19 cellular contexts compared by ENCODE assay signal in the genomic region with DNA sequence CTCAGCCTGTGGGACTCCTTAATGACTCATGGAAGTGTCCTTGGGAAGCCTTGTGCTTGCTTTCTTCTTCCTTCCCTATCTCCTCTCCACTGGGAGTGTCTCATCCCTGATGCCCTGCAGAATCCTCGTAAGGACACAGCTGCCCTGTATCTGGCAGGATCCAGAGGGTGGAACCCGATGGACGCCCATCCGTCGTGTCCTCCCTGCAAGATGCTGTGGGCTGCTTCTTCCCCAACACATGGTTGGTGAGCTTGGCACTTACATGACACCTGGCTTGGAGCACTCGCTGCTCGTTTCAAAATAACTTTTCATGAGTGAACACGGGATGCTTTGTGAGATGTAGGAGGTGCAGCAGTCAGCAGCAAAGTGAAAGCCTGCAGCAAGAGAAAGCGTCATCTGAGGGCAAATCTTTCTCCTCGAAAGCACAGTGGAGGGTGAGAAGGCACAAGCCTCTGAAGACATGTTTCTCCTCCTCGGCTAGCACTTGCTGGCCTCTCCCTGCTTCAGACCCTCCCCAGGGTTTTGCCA. TPM values are rescaled to one million over a fixed set of nuclear protein-coding genes. Genes with fewer than 3 reads are reported as not detected.
DNase-seq lines count a peak whose midpoint lies in the region; ATAC-seq, FAIRE-seq and TF ChIP-seq lines count a peak whose summit lies in the region.
"Had no signal": no experiment of that assay in that cellular context is flagged by ENCODE, and none has a peak within 500 bp of the region (broad histone marks: within the 10 kb centered on the region; RNA-seq: fewer than 3 reads in every experiment).

No MANE protein-coding gene starts in this region.

- H3K36me3 ChIP-seq in MM.1S (replicated peaks; ENCODE audit: insufficient read depth, low read length) (no peaks in the 10 kb centered on the region), endothelial cell of umbilical vein (ENCODE audit: control insufficient read depth in 2 of 2, extremely low read depth in 1 of 2, insufficient read depth in 2 of 2, low read length in 2 of 2) (no peaks in the 10 kb centered on the region), osteoblast (ENCODE audit: insufficient read depth, low read length) (no peaks in the 10 kb centered on the region), vagina (no peaks in the 10 kb centered on the region), ovary (no peaks in the 10 kb centered on the region), smooth muscle cell (ENCODE audit: low read depth) (no peaks in the 10 kb centered on the region)

- H3K9me2 ChIP-seq in MM.1S (replicated peaks; ENCODE audit: insufficient read depth, low read length) = no peaks in the 10 kb centered on the region

- H3K4me2 ChIP-seq in MM.1S (ENCODE audit: low read depth, low read length) (peak overlapping the region; percentile 67), endothelial cell of umbilical vein (ENCODE audit: insufficient read depth, low read length) (no peak overlapping the region), osteoblast (ENCODE audit: insufficient read depth, low read length) (no peak overlapping the region), smooth muscle cell (no peak overlapping the region)

- peak overlapping the region; percentile 37; the same call in 1 of the 2 replicates for H3K27ac ChIP-seq in MM.1S (ENCODE audit: low read length)
- no peak overlapping the region for H3K27ac ChIP-seq in endothelial cell of umbilical vein (ENCODE audit: insufficient read depth, low read depth, low read length)
- H3K27ac ChIP-seq in osteoblast (ENCODE audit: low read depth, low read length) = no peak overlapping the region
- no peak overlapping the region for H3K27ac ChIP-seq in vagina
- H3K27ac ChIP-seq in ovary = no peak overlapping the region
- H3K27ac ChIP-seq in smooth muscle cell (ENCODE audit: low read depth) = no peak overlapping the region

- no peak for FAIRE-seq in endothelial cell of umbilical vein (lab: Jason Lieb, UNC)
- FAIRE-seq: GM12892 had no signal

- TF ChIP-seq POLR2A in endothelial cell of umbilical vein (IDR thresholded peaks at IDR 0.05; ENCODE audit: low read depth, low read length) (no peak), vagina (IDR thresholded peaks at IDR 0.05) (no peak), ovary (IDR thresholded peaks at IDR 0.05) (no peak)

- POLR2A ChIA-PET in endothelial cell of umbilical vein (lab: Charles Lee) = no interaction called here

- H3K9me3 ChIP-seq in MM.1S (replicated peaks; ENCODE audit: insufficient read depth, low read length) = no peaks in the 10 kb centered on the region
- H3K9me3 ChIP-seq in endothelial cell of umbilical vein (replicated peaks; ENCODE audit: control insufficient read depth, insufficient read depth, low read length) = no peaks in the 10 kb centered on the region
- no peaks in the 10 kb centered on the region for H3K9me3 ChIP-seq in osteoblast (ENCODE audit: low read depth, low read length)
- H3K9me3 ChIP-seq in vagina = no peaks in the 10 kb centered on the region
- no peaks in the 10 kb centered on the region for H3K9me3 ChIP-seq in ovary
- no peaks in the 10 kb centered on the region for H3K9me3 ChIP-seq in smooth muscle cell (replicated peaks; ENCODE audit: low read depth)
- H3K9me3 ChIP-seq: Caco-2 had no signal

- H3K4me3 ChIP-seq in MM.1S (ENCODE audit: low read length) (peak overlapping the region; percentile 32), endothelial cell of umbilical vein (replicated peaks in 1 of 3; ENCODE audit: insufficient read depth in 1 of 3, low read depth in 1 of 3, low read length in 3 of 3) (no peak overlapping the region), osteoblast (ENCODE audit: insufficient read depth, low read length) (peak overlapping the region; percentile 19), vagina (no peak overlapping the region), ovary (no peak overlapping the region), smooth muscle cell (no peak overlapping the region)

- TF ChIP-seq CTCF in MM.1S (IDR thresholded peaks at IDR 0.05; ENCODE audit: low read length) (no peak), endothelial cell of umbilical vein (IDR thresholded peaks at IDR 0.05; ENCODE audit: extremely low read depth in 1 of 2, insufficient read depth in 1 of 2, low read depth in 1 of 2, low read length in 2 of 2) (no peak), osteoblast (IDR thresholded peaks at IDR 0.05; ENCODE audit: extremely low read depth, low read depth, low read length) (no peak), vagina (IDR thresholded peaks at IDR 0.05) (no peak), ovary (IDR thresholded peaks at IDR 0.05) (no peak), smooth muscle cell (IDR thresholded peaks at IDR 0.05; ENCODE audit: borderline replicate concordance, insufficient read depth, poor library complexity, severe bottlenecking) (no peak)

- H4K20me1 ChIP-seq in MM.1S (ENCODE audit: insufficient read depth, low read length) = no peaks in the 10 kb centered on the region
- no peaks in the 10 kb centered on the region for H4K20me1 ChIP-seq in endothelial cell of umbilical vein (replicated peaks; ENCODE audit: control insufficient read depth, extremely low read depth, insufficient read depth, low read length)
- H4K20me1 ChIP-seq in osteoblast (ENCODE audit: insufficient read depth, low read length) = no peaks in the 10 kb centered on the region
- H4K20me1 ChIP-seq in smooth muscle cell (ENCODE audit: low read depth) = no peaks in the 10 kb centered on the region

- H3K4me1 Mint-ChIP-seq in activated T-cell treated with anti-CD3 and anti-CD28 coated beads, Interleukin-2, amount 50 U/mL, for 4 hours (ENCODE audit: low read depth) = no peaks in the 10 kb centered on the region
- H3K4me1 Mint-ChIP-seq: CD8-positive, alpha-beta memory T cell had no signal

- no TSS peak for BruUV-seq in endothelial cell of umbilical vein (replicated peaks; lab: Mats Ljungman, UMichigan)

- H2AFZ ChIP-seq in MM.1S (ENCODE audit: low read length) (peak overlapping the region; percentile 81), endothelial cell of umbilical vein (ENCODE audit: low read depth, low read length) (peak overlapping the region; percentile 45), osteoblast (ENCODE audit: low read length) (no peak overlapping the region), smooth muscle cell (ENCODE audit: low read depth) (no peak overlapping the region)

- H3K27me3 Mint-ChIP-seq in activated T-cell treated with anti-CD3 and anti-CD28 coated beads, Interleukin-2, amount 50 U/mL, for 4 hours (ENCODE audit: low read depth) = peaks cover 5% of the 10 kb centered on the region

- H3K9me1 ChIP-seq in endothelial cell of umbilical vein (replicated peaks; ENCODE audit: control insufficient read depth, extremely low read depth, insufficient read depth, low read length) = no peaks in the 10 kb centered on the region

- H3K4me1 ChIP-seq in MM.1S (ENCODE audit: low read length) (peaks cover 12% of the 10 kb centered on the region), endothelial cell of umbilical vein (ENCODE audit: control insufficient read depth, extremely low read depth, insufficient read depth, low read length) (no peaks in the 10 kb centered on the region), osteoblast (ENCODE audit: insufficient read depth, low read length) (no peaks in the 10 kb centered on the region), vagina (no peaks in the 10 kb centered on the region), ovary (ENCODE audit: insufficient read depth) (no peaks in the 10 kb centered on the region), smooth muscle cell (ENCODE audit: low read depth) (no peaks in the 10 kb centered on the region)

- intact Hi-C loops in endothelial cell of umbilical vein (cut with micrococcal nuclease) = no loop called here
- intact Hi-C loops in vagina (cut with DNase I) = no loop called here
- intact Hi-C loops in ovary (cut with DNase I) = no loop called here

- DNase-seq in MM.1S (peak; percentile 56), endothelial cell of umbilical vein (ENCODE audit: low read depth, low spot score) (no peak), osteoblast (ENCODE audit: insufficient read length, low spot score, missing footprints) (no peak), vagina (ENCODE audit: extremely low spot score in 2 of 2) (peak; percentile 82 to 85), ovary (no peak), smooth muscle cell (lab: John Stamatoyannopoulos, UW; ENCODE audit: unreplicated experiment) (no peak)
- no peak for DNase-seq in activated T-cell treated with anti-CD3 and anti-CD28 coated beads, Interleukin-2, amount 50 U/mL, for 4 hours
- DNase-seq: Caco-2; CD8-positive, alpha-beta memory T cell; DND-41; GDM1; IMR-90 had no signal

- peak overlapping the region; percentile 21; the same call in 1 of the 2 replicates for H3K9ac ChIP-seq in MM.1S (ENCODE audit: low read length)
- H3K9ac ChIP-seq in endothelial cell of umbilical vein (replicated peaks; ENCODE audit: extremely low read depth, insufficient read depth, low read length) = no peak overlapping the region
- no peak overlapping the region for H3K9ac ChIP-seq in smooth muscle cell (ENCODE audit: low read depth)

- WGBS in ovary, 3 donors = 52 to 55% (median 52%) methylated on average over 11 of the region's 11 CpGs
- 88% methylated on average over 11 of the region's 11 CpGs for WGBS in smooth muscle cell (ENCODE audit: low lambda C conversion rate)

- no peaks in the 10 kb centered on the region for H3K36me3 Mint-ChIP-seq in activated T-cell treated with anti-CD3 and anti-CD28 coated beads, Interleukin-2, amount 50 U/mL, for 4 hours (ENCODE audit: insufficient read depth)
- H3K36me3 Mint-ChIP-seq: CD14-positive monocyte; CD8-positive, alpha-beta memory T cell had no signal

- no peak for TF ChIP-seq EP300 in ovary (IDR thresholded peaks at IDR 0.05)

- CTCF ChIA-PET in endothelial cell of umbilical vein (lab: Charles Lee) = interaction anchor here (0.8 to 1.7 kb wide), 3 partner anchors 11 to 29 kb away, joined by 3 read pairs; no protein-coding TSS in a partner anchor

- dilution Hi-C loops in endothelial cell of umbilical vein (cut with MboI; ENCODE audit: extremely low pct_ligation_motif_present, low sequenced_read_pairs) = no loop called here

- H3K79me2 ChIP-seq in MM.1S (ENCODE audit: low read length) (no peaks in the 10 kb centered on the region), endothelial cell of umbilical vein (ENCODE audit: control insufficient read depth, insufficient read depth, low read length) (no peaks in the 10 kb centered on the region), osteoblast (ENCODE audit: insufficient read depth, low read length) (no peaks in the 10 kb centered on the region), smooth muscle cell (ENCODE audit: low read depth) (no peaks in the 10 kb centered on the region)

- H3K27me3 ChIP-seq in MM.1S (replicated peaks; ENCODE audit: insufficient read depth, low read length) (no peaks in the 10 kb centered on the region), endothelial cell of umbilical vein (ENCODE audit: control insufficient read depth in 2 of 2, insufficient read depth in 2 of 2, low read length in 2 of 2) (peaks cover 0 to 2% of the 10 kb centered on the region in 2 experiments), osteoblast (ENCODE audit: insufficient read depth, low read length) (no peaks in the 10 kb centered on the region), vagina (no peaks in the 10 kb centered on the region), ovary (no peaks in the 10 kb centered on the region), smooth muscle cell (ENCODE audit: low read depth) (peaks cover 13% of the 10 kb centered on the region)

- H3F3A ChIP-seq in MM.1S (ENCODE audit: insufficient read depth, low read length) (no peaks in the 10 kb centered on the region), smooth muscle cell (ENCODE audit: low read depth) (no peaks in the 10 kb centered on the region)

- H3K9me3 Mint-ChIP-seq in activated T-cell treated with anti-CD3 and anti-CD28 coated beads, Interleukin-2, amount 50 U/mL, for 4 hours = no peaks in the 10 kb centered on the region
- H3K9me3 Mint-ChIP-seq: CD14-positive monocyte; CD8-positive, alpha-beta memory T cell had no signal

- H3K4me3 Mint-ChIP-seq in activated T-cell treated with anti-CD3 and anti-CD28 coated beads, Interleukin-2, amount 50 U/mL, for 4 hours = no peak overlapping the region
- H3K4me3 Mint-ChIP-seq: CD14-positive monocyte; CD8-positive, alpha-beta memory T cell had no signal

- ATAC-seq in activated T-cell treated with anti-CD3 and anti-CD28 coated beads, Interleukin-2, amount 50 U/mL, for 4 hours = no peak
- ATAC-seq: HCT116 had no signal

RNA-seq across cellular contexts. Expression of gene CCL15, which starts 3.3 kb away (rescaled TPM):
- total RNA-seq in endothelial cell of umbilical vein (not detected in 2 replicates), osteoblast (not detected in 2 replicates), vagina (not detected), ovary (under 1 TPM in 1 of 7 donors, not detected in 6; 0.48 TPM), smooth muscle cell (not detected in 2 replicates)
- polyA plus RNA-seq in endothelial cell of umbilical vein (not detected in 2 replicates), ovary (not detected), smooth muscle cell (not detected in 2 replicates)
- not detected in 2 replicates for polyA plus RNA-seq in endothelial cell of umbilical vein (2011; cell fraction: cytosol; rRNA removed)
- polyA plus RNA-seq in endothelial cell of umbilical vein (2011; cell fraction: nucleus; rRNA removed) = not detected in 2 replicates
- not detected in 2 replicates for polyA plus RNA-seq in endothelial cell of umbilical vein (2012)
- polyA minus RNA-seq in endothelial cell of umbilical vein = not detected in 2 replicates
- polyA minus RNA-seq in endothelial cell of umbilical vein (2011; cell fraction: cytosol; rRNA and poly(A)+ RNA removed) = not detected
- not detected in 2 replicates for polyA minus RNA-seq in endothelial cell of umbilical vein (2011; cell fraction: nucleus; rRNA and poly(A)+ RNA removed)
- total RNA-seq in activated T-cell treated with anti-CD3 and anti-CD28 coated beads, Interleukin-2, amount 50 U/mL, for 4 hours = not detected
- total RNA-seq: A673; CD8-positive, alpha-beta memory T cell; H4; IMR-90 had no signal
- polyA plus RNA-seq: BJ; CD14-positive monocyte; CD8-positive, alpha-beta memory T cell; IMR-90 had no signal

RNA-seq across cellular contexts. Expression of gene CCL14, which starts 11.6 kb away (rescaled TPM):
- total RNA-seq in endothelial cell of umbilical vein (9.5 and 21.3 TPM in 2 replicates), osteoblast (not detected in 2 replicates), vagina (93.1 TPM), ovary (10 to 100 TPM in 4 of 7 donors, 1 to 10 TPM in 3; 3.3 to 64.8 (median 11.7) TPM), smooth muscle cell (not detected in 2 replicates)
- polyA plus RNA-seq in endothelial cell of umbilical vein (25.8 and 29.8 TPM in 2 replicates), ovary (100 to 1,000 TPM in 1 of 2 donors, 10 to 100 TPM in 1; 37.4 to 411 TPM), smooth muscle cell (not detected in 2 replicates)
- polyA plus RNA-seq in endothelial cell of umbilical vein (2011; cell fraction: cytosol; rRNA removed) = 25.5 and 26.7 TPM in 2 replicates
- 5.4 and 9.4 TPM in 2 replicates for polyA plus RNA-seq in endothelial cell of umbilical vein (2011; cell fraction: nucleus; rRNA removed)
- polyA plus RNA-seq in endothelial cell of umbilical vein (2012) = 186 and 728 TPM in 2 replicates
- 15.9 and 20.1 TPM in 2 replicates for polyA minus RNA-seq in endothelial cell of umbilical vein
- not detected for polyA minus RNA-seq in endothelial cell of umbilical vein (2011; cell fraction: cytosol; rRNA and poly(A)+ RNA removed)
- 2.5 and 4.2 TPM in 2 replicates for polyA minus RNA-seq in endothelial cell of umbilical vein (2011; cell fraction: nucleus; rRNA and poly(A)+ RNA removed)
- total RNA-seq in activated T-cell treated with anti-CD3 and anti-CD28 coated beads, Interleukin-2, amount 50 U/mL, for 4 hours = not detected
- total RNA-seq: A673; Caco-2; CD8-positive, alpha-beta memory T cell; H4; IMR-90 had no signal
- polyA plus RNA-seq: BJ; CD14-positive monocyte; CD8-positive, alpha-beta memory T cell; IMR-90 had no signal

RNA-seq across cellular contexts. Expression of gene CCL16, which starts 16.8 kb away (rescaled TPM):
- 0.51 and 0.55 TPM in 2 replicates for total RNA-seq in endothelial cell of umbilical vein
- 0.18 TPM in 1 of 2 replicates, not detected in the other for polyA plus RNA-seq in endothelial cell of umbilical vein
- polyA plus RNA-seq in endothelial cell of umbilical vein (2011; cell fraction: cytosol; rRNA removed) = 0.16 TPM in 1 of 2 replicates, not detected in the other
- 0.43 and 0.84 TPM in 2 replicates for polyA plus RNA-seq in endothelial cell of umbilical vein (2011; cell fraction: nucleus; rRNA removed)
- polyA plus RNA-seq in endothelial cell of umbilical vein (2012) = 0.70 and 2.2 TPM in 2 replicates
- polyA minus RNA-seq in endothelial cell of umbilical vein = not detected in 2 replicates
- not detected for polyA minus RNA-seq in endothelial cell of umbilical vein (2011; cell fraction: cytosol; rRNA and poly(A)+ RNA removed)
- polyA minus RNA-seq in endothelial cell of umbilical vein (2011; cell fraction: nucleus; rRNA and poly(A)+ RNA removed) = 0.58 TPM in 1 of 2 replicates, not detected in the other
- not detected in 2 replicates for total RNA-seq in osteoblast
- not detected for total RNA-seq in vagina
- total RNA-seq in ovary = under 1 TPM in 2 of 7 donors, not detected in 5; 0.11 to 0.26 TPM
- under 1 TPM; 0.17 to 0.90 TPM for polyA plus RNA-seq in ovary
- total RNA-seq in activated T-cell treated with anti-CD3 and anti-CD28 coated beads, Interleukin-2, amount 50 U/mL, for 4 hours = not detected
- total RNA-seq in smooth muscle cell = not detected in 2 replicates
- not detected in 2 replicates for polyA plus RNA-seq in smooth muscle cell
- total RNA-seq: A673; Caco-2; CD8-positive, alpha-beta memory T cell; H4; HT-29; IMR-90 had no signal
- polyA plus RNA-seq: BJ; CD14-positive monocyte; CD8-positive, alpha-beta memory T cell; IMR-90 had no signal

RNA-seq across cellular contexts. Expression of gene CCL23, which starts 19.7 kb away (rescaled TPM):
- 1.0 TPM in 1 of 2 replicates, not detected in the other for total RNA-seq in endothelial cell of umbilical vein
- 1.1 TPM in 2 replicates for polyA plus RNA-seq in endothelial cell of umbilical vein
- 2.1 and 2.6 TPM in 2 replicates for polyA plus RNA-seq in endothelial cell of umbilical vein (2011; cell fraction: cytosol; rRNA removed)
- 0.45 and 0.66 TPM in 2 replicates for polyA plus RNA-seq in endothelial cell of umbilical vein (2011; cell fraction: nucleus; rRNA removed)
- 2.7 and 3.2 TPM in 2 replicates for polyA plus RNA-seq in endothelial cell of umbilical vein (2012)
- not detected in 2 replicates for polyA minus RNA-seq in endothelial cell of umbilical vein
- polyA minus RNA-seq in endothelial cell of umbilical vein (2011; cell fraction: cytosol; rRNA and poly(A)+ RNA removed) = not detected
- not detected in 2 replicates for polyA minus RNA-seq in endothelial cell of umbilical vein (2011; cell fraction: nucleus; rRNA and poly(A)+ RNA removed)
- not detected in 2 replicates for total RNA-seq in osteoblast
- 13.3 TPM for total RNA-seq in vagina
- 1 to 10 TPM in 3 of 7 donors, under 1 TPM in 2, not detected in 2; 0.81 to 9.2 (median 2.3) TPM for total RNA-seq in ovary
- polyA plus RNA-seq in ovary = 1 to 10 TPM; 3.7 to 3.9 TPM
- not detected for total RNA-seq in activated T-cell treated with anti-CD3 and anti-CD28 coated beads, Interleukin-2, amount 50 U/mL, for 4 hours
- total RNA-seq in smooth muscle cell = not detected in 2 replicates
- polyA plus RNA-seq in smooth muscle cell = not detected in 2 replicates
- total RNA-seq: A673, Caco-2, H4, HT-29, IMR-90 had no signal
- polyA plus RNA-seq: BJ; CD8-positive, alpha-beta memory T cell; IMR-90 had no signal

RNA-seq across cellular contexts. Expression of gene LYZL6, which starts 54.6 kb away (rescaled TPM):
- total RNA-seq in endothelial cell of umbilical vein (not detected in 2 replicates), osteoblast (not detected in 2 replicates), vagina (not detected), ovary (not detected), smooth muscle cell (not detected in 2 replicates)
- polyA plus RNA-seq in endothelial cell of umbilical vein (not detected in 2 replicates), ovary (not detected), smooth muscle cell (not detected in 2 replicates)
- polyA plus RNA-seq in endothelial cell of umbilical vein (2011; cell fraction: cytosol; rRNA removed) = not detected in 2 replicates
- not detected in 2 replicates for polyA plus RNA-seq in endothelial cell of umbilical vein (2011; cell fraction: nucleus; rRNA removed)
- not detected in 2 replicates for polyA plus RNA-seq in endothelial cell of umbilical vein (2012)
- polyA minus RNA-seq in endothelial cell of umbilical vein = not detected in 2 replicates
- not detected for polyA minus RNA-seq in endothelial cell of umbilical vein (2011; cell fraction: cytosol; rRNA and poly(A)+ RNA removed)
- polyA minus RNA-seq in endothelial cell of umbilical vein (2011; cell fraction: nucleus; rRNA and poly(A)+ RNA removed) = not detected in 2 replicates
- total RNA-seq in activated T-cell treated with anti-CD3 and anti-CD28 coated beads, Interleukin-2, amount 50 U/mL, for 4 hours = not detected
- total RNA-seq: A673; Caco-2; CD8-positive, alpha-beta memory T cell; H4; HT-29; IMR-90 had no signal
- polyA plus RNA-seq: BJ; CD14-positive monocyte; CD8-positive, alpha-beta memory T cell; IMR-90 had no signal

Comparison
In these comparisons a context has a peak if more than half of its experiments do, and no peak if none do; other contexts are left out.
1. DNase-seq: peak in MM.1S (single experiment) and vagina (2 of 2); none in endothelial cell of umbilical vein (single experiment), osteoblast (single experiment), ovary (0 of 5), activated T-cell treated with anti-CD3 and anti-CD28 coated beads, Interleukin-2, amount 50 U/mL, for 4 hours (single experiment) and smooth muscle cell (single experiment).
2. H2AFZ ChIP-seq: peak in MM.1S (single experiment) and endothelial cell of umbilical vein (single experiment); none in osteoblast (single experiment) and smooth muscle cell (single experiment).
3. H3K4me3 ChIP-seq: peak in MM.1S (single experiment) and osteoblast (single experiment); none in endothelial cell of umbilical vein (0 of 3), vagina (0 of 2), ovary (single experiment) and smooth muscle cell (single experiment).